ENCODE assay signal across 3 cellular contexts in genomic region chr11:21641839-21642238, GRCh38.
"Had no signal": no experiment of that assay in that cellular context is flagged by ENCODE, and none has a peak within 500 bp of the region (broad histone marks: within the 10 kb centered on the region; RNA-seq: fewer than 3 reads in every experiment).

No MANE protein-coding gene starts in this region.

- DNase-seq: GDM1, GF-D8 had no signal

- ATAC-seq: GM12878 had no signal

- H3K4me3 ChIP-seq: GM12878 had no signal
